Comparison of ENCODE assay signal across 8 cellular contexts in the genomic region with DNA sequence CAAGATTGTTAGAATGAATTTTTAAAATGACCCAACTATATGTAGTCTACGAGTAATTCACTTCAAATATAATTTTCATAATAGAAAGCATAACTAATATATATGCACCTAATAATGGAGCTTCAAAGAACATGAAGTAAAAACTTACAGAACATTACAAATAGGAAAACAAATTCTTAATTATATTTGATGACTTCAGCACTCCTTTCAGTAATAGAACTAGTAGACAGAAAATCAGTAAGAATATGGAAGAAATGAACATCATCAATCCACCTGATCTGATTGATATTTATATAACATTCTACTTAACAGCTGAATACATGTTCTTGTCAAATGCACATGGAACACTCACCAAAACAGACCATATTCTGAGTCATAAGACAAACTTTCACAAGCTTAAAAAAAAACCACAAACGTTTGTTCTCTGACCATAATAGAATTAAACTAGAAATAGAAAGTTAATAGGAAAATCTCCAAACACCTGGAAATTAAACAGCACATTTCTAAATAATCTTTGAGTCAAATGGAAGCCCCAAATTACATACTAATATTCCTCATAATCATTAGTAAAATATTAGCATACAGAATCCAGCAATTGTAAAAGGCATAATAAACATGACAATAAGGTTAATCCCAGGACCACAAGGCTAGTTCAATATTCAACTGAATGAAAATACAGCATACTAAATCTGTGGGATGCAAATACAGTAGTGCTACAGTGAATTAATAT. TPM values are rescaled to one million over a fixed set of nuclear protein-coding genes. Genes with fewer than 3 reads are reported as not detected.
A peak's percentile ranks its signal among the peaks of the same experiment; 100 is the strongest.
DNase-seq lines count a peak whose midpoint lies in the region; FAIRE-seq and TF ChIP-seq lines count a peak whose summit lies in the region.

No MANE protein-coding gene starts in this region.

- no peak overlapping the region for H3K4me3 ChIP-seq in lower leg skin (ENCODE audit: low read depth, poor library complexity, severe bottlenecking)

- WGBS in lower leg skin, 2 donors, result 47 to 48% methylated on average over 2 of the region's 2 CpGs

- peak; percentile 73 for FAIRE-seq in H54 (lab: Jason Lieb, UNC)

- POLR2A ChIA-PET in HEK293T (lab: Yijun Ruan, JAX), result no interaction called here

- DNase-seq in GM04504 (ENCODE audit: low read depth) (peak; percentile 24), H54 (ENCODE audit: insufficient read length, low spot score) (no peak), M059J (ENCODE audit: low read depth) (peak; percentile 83), glomerular visceral epithelial cell (ENCODE audit: extremely low spot score) (peak; percentile 41), hippocampal formation (lab: John Stamatoyannopoulos, UW) (no peak), HEK293T (ENCODE audit: extremely low spot score) (no peak), nucleus accumbens (lab: John Stamatoyannopoulos, UW) (no peak), lower leg skin (ENCODE audit: low spot score in 2 of 2) (no peak)

- CTCF ChIA-PET in HEK293T (lab: Yijun Ruan, JAX), result no interaction called here

- no peak for TF ChIP-seq POLR2A in H54 (IDR thresholded peaks at IDR 0.05; ENCODE audit: low read depth, low read length)
- no peak for TF ChIP-seq POLR2A in lower leg skin (IDR thresholded peaks at IDR 0.05)

- TF ChIP-seq CTCF in lower leg skin (IDR thresholded peaks at IDR 0.05), result no peak

- intact Hi-C loops in lower leg skin (cut with DNase I; ENCODE audit: low total_unique reads), result no loop called here

TF ChIP-seq in HEK293T, 16 proteins besides CTCF, POLR2A, EP300 and RAD21:
- TF ChIP-seq ARNT (IDR thresholded peaks at IDR 0.05) (no peak), FOXA1 (IDR thresholded peaks at IDR 0.05) (no peak), ELF4 (IDR thresholded peaks at IDR 0.05) (no peak), SUZ12 (IDR thresholded peaks at IDR 0.05) (no peak), NFRKB (IDR thresholded peaks at IDR 0.05) (no peak), FOXM1 (IDR thresholded peaks at IDR 0.05; ENCODE audit: borderline replicate concordance) (no peak)

RNA-seq across cellular contexts. Expression of a gene that starts 48.0 kb away (rescaled TPM):
- 8.2 and 10.3 TPM in 2 replicates for total RNA-seq in M059J (2014; rRNA removed; shearing (Covaris generic))
- total RNA-seq in lower leg skin, result 10 to 100 TPM; 36.5 to 59.6 (median 45.4) TPM

Comparison
In these comparisons a context has a peak if more than half of its experiments do, and no peak if none do; other contexts are left out.
1. DNase-seq: peak in GM04504 (single experiment), M059J (single experiment) and glomerular visceral epithelial cell (single experiment); none in H54 (single experiment), hippocampal formation (0 of 2), HEK293T (single experiment), nucleus accumbens (0 of 56) and lower leg skin (0 of 2).